ENCODE assay signal across 1 cellular context in the genomic region with DNA sequence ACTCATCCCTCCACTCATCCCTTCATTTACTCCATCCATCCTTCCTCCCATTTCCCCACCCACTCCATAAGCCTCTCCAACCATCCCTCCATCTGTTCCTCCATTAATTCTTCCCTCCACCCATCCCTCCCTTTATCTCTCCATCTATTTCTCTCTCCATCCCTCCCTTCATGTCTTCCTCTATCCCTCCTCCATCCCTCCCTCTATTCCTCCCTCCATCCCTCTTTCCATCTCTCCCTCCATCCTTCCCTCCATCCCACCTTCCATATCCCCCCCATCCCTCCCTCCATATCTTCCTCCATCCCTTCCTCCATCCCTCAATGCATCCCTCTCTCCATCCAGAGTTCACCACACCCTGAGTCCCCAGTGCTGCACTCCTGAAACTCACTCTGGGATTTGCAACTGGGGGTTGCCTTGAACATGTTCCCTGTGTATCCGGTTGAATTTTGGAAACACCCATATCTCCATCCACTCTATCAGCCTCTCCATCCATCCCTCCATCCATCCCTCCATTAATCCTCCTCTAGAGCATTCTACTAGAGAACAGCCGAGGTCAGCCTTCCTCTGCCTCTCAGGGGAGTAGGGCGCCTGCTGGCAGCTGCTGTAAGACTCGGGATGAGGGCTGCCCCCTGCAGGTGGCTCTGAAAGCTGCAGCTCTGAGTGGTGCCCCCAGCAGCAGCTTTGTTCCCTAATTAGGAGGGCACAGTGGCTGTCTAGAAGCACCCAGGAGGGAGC.
A peak's percentile ranks its signal among the peaks of the same experiment; 100 is the strongest.
TF ChIP-seq lines count a peak whose summit lies in the region.

No MANE protein-coding gene starts in this region.

TF ChIP-seq in K562, 482 proteins besides CTCF, POLR2A, EP300 and RAD21:
- TF ChIP-seq IRF9 (tag; IDR thresholded peaks at IDR 0.05) (no peak), RB1 (IDR thresholded peaks at IDR 0.05; ENCODE audit: low read depth) (peak; percentile 28; the same call in 1 of the 2 replicates), MCM3 (IDR thresholded peaks at IDR 0.05) (no peak), MAZ (CRISPR knock-in tag; conservative IDR thresholded peaks at IDR 0.05 in 1 of 2, IDR thresholded peaks at IDR 0.05 in 1 of 2) (0 out of 4 replicates have a peak, but pooled peaks of 1 of the 2 experiments have one; percentile 29), ZNF586 (CRISPR knock-in tag; conservative IDR thresholded peaks at IDR 0.05) (no peak), SMC3 (conservative IDR thresholded peaks at IDR 0.05; ENCODE audit: insufficient read depth, low read depth, low read length) (peak; percentile 64), ZNF512 (tag; IDR thresholded peaks at IDR 0.05) (peak; percentile 68; the same call in 1 of the 2 replicates), CEBPB (tag; IDR thresholded peaks at IDR 0.05) (no peak), ARHGAP35 (IDR thresholded peaks at IDR 0.05; ENCODE audit: partially characterized antibody) (peak; percentile 55), KLF16 (IDR thresholded peaks at IDR 0.05) (peak; percentile 30; the same call in 1 of the 2 replicates), DEAF1 (CRISPR knock-in tag; IDR thresholded peaks at IDR 0.05) (peak; percentile 39; the same call in 1 of the 2 replicates)
